In genomic region chr17:44186307-44187130, GRCh38 we compare ENCODE assay signal across 1 cellular context.
A peak's percentile ranks its signal among the peaks of the same experiment; 100 is the strongest.
TF ChIP-seq lines count a peak whose summit lies in the region.

TMUB2 (plus strand) TSS chr17:44186972; CDS start chr17:44187709, 737 bp downstream.

TF ChIP-seq in A549, 52 proteins besides CTCF, POLR2A, EP300 and RAD21 (continued from another document):
- no peak for TF ChIP-seq REST (IDR thresholded peaks at IDR 0.05)
- TF ChIP-seq CEBPB (IDR thresholded peaks at IDR 0.05) = peak in 1 of 2 experiments; percentile 74; a peak in 3 of 4 replicates
- no peak for TF ChIP-seq ELK1 (IDR thresholded peaks at IDR 0.05; ENCODE audit: low read depth, low read length)
- TF ChIP-seq FOSB (CRISPR knock-in tag; IDR thresholded peaks at IDR 0.05) = no peak
- TF ChIP-seq CBX2 (IDR thresholded peaks at IDR 0.05; ENCODE audit: borderline replicate concordance, low read depth) = no peak
- no peak for TF ChIP-seq USF2 (IDR thresholded peaks at IDR 0.05)
- no peak for TF ChIP-seq ZNF302 (CRISPR knock-in tag; IDR thresholded peaks at IDR 0.05)
- no peak for TF ChIP-seq HOXB13 (CRISPR knock-in tag; IDR thresholded peaks at IDR 0.05; ENCODE audit: low read depth)
- peak; percentile 45; the same call in 1 of the 2 replicates for TF ChIP-seq MAZ (IDR thresholded peaks at IDR 0.05; ENCODE audit: borderline replicate concordance, low read depth, low read length)
- TF ChIP-seq TP53 (CRISPR knock-in tag; IDR thresholded peaks at IDR 0.05) = no peak
- no peak for TF ChIP-seq HES2 (IDR thresholded peaks at IDR 0.05)
- TF ChIP-seq HDAC2 (IDR thresholded peaks at IDR 0.05) = no peak
- no peak for TF ChIP-seq FOXS1 (CRISPR knock-in tag; IDR thresholded peaks at IDR 0.05)
- TF ChIP-seq MAX (IDR thresholded peaks at IDR 0.05) = peak; percentile 73
- no peak for TF ChIP-seq JUNB (IDR thresholded peaks at IDR 0.05)
- TF ChIP-seq SREBF2 (IDR thresholded peaks at IDR 0.05) = no peak
- TF ChIP-seq NPAS2 (CRISPR knock-in tag; IDR thresholded peaks at IDR 0.05; ENCODE audit: borderline replicate concordance) = no peak
- no peak; the same call in none of the 2 replicates for TF ChIP-seq MYC (IDR thresholded peaks at IDR 0.05; ENCODE audit: borderline replicate concordance, low read length)
- peak; percentile 88; the same call in 2 of the 3 replicates for TF ChIP-seq BCL3 (IDR thresholded peaks at IDR 0.05)
- TF ChIP-seq HOXB5 (CRISPR knock-in tag; IDR thresholded peaks at IDR 0.05) = no peak
- no peak for TF ChIP-seq RCOR1 (IDR thresholded peaks at IDR 0.05; ENCODE audit: low read depth, low read length)
- peak; percentile 48 to 92; a peak in 4 of 5 replicates for TF ChIP-seq JUN (IDR thresholded peaks at IDR 0.05)
- TF ChIP-seq KDM5A (IDR thresholded peaks at IDR 0.05) = no peak
- no peak for TF ChIP-seq HEYL (CRISPR knock-in tag; IDR thresholded peaks at IDR 0.05)
- no peak for TF ChIP-seq CHD2 (IDR thresholded peaks at IDR 0.05; ENCODE audit: low read length, partially characterized antibody)
- no peak for TF ChIP-seq EHMT2 (IDR thresholded peaks at IDR 0.05; ENCODE audit: low read depth)
- TF ChIP-seq FOSL2 (IDR thresholded peaks at IDR 0.05) = no peak
- peak; percentile 25; the same call in 1 of the 2 replicates for TF ChIP-seq FOSL2 (CRISPR knock-in tag; IDR thresholded peaks at IDR 0.05)
- no peak for TF ChIP-seq ZSCAN20 (CRISPR knock-in tag; IDR thresholded peaks at IDR 0.05)
